In the genomic region with DNA sequence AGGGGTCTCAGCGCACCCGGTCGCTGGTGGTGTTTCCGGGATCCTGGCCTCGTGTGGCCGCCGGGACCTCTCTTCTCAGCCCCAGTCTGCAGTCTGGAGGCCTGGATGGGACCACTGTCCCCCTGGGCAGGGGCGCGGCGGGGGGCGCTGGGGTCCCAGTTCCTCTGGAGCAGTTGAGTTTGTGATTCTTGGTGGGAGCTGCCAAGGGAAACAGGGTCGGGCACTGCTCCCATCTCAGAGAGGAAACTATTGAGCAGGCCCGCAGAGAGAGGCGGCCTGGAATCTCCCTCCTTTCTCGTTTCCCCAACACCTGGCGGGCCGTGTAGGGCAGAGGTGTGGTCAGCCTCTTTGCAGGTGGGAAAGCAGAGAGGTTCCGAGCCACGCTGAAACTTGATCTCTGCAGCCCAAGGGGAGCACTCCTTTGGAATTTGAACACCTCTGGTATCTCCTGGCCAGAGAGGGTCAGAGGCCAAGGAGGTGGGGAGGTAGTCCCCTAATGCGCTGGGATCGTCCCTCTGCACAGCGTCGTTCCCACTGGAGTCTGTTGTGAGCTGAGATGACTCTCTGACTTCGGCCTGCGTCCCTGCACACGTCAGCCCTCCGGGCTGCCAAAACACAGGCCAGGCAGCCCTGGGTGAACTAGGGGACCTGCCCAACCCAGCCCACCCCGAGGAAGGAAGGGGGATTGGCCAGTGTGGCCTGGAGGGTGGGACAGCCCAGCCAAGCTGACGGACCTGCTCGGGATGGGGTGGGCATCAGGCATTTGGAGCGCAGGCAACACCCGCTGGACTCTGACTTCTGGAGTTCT, we compare ENCODE assay signal across 9 cellular contexts. TPM values are rescaled to one million over a fixed set of nuclear protein-coding genes. Genes with fewer than 3 reads are reported as not detected.
DNase-seq lines count a peak whose midpoint lies in the region; ATAC-seq, FAIRE-seq and TF ChIP-seq lines count a peak whose summit lies in the region.
"Had no signal": no experiment of that assay in that cellular context is flagged by ENCODE, and none has a peak within 500 bp of the region (broad histone marks: within the 10 kb centered on the region; RNA-seq: fewer than 3 reads in every experiment).

No MANE protein-coding gene starts in this region.

- H3K9ac ChIP-seq in OCI-LY1 (ENCODE audit: low read length): peak overlapping the region; percentile 68; the same call in 1 of the 2 replicates
- H3K9ac ChIP-seq in colonic mucosa (ENCODE audit: low read depth in 2 of 2, low read length in 2 of 2): peak overlapping the region; percentile 69 to 90

- H3K27me3 ChIP-seq in OCI-LY1 (ENCODE audit: insufficient read depth, low read length): 0 out of 2 replicates have a peak, but pooled peaks cover 6% of the 10 kb centered on the region
- no peaks in the 10 kb centered on the region for H3K27me3 ChIP-seq in colonic mucosa
- no peaks in the 10 kb centered on the region for H3K27me3 ChIP-seq in testis

- no peak for TF ChIP-seq EP300 in A549 (IDR thresholded peaks at IDR 0.05)

- H2AFZ ChIP-seq in OCI-LY1 (ENCODE audit: low read length): no peak overlapping the region

- no peak for TF ChIP-seq POLR2A in A549 (IDR thresholded peaks at IDR 0.05; ENCODE audit: low read length)
- TF ChIP-seq POLR2A in lower leg skin (IDR thresholded peaks at IDR 0.05): no peak
- no peak for TF ChIP-seq POLR2A in testis (IDR thresholded peaks at IDR 0.05)

- peak overlapping the region; percentile 99 for H3K4me2 ChIP-seq in A549
- H3K4me2 ChIP-seq in OCI-LY1 (ENCODE audit: low read length): peak overlapping the region; percentile 86

- no peak for DNase-seq in A549 (ENCODE audit: low read depth in 1 of 2, low spot score in 1 of 2)
- peak; percentile 45 for DNase-seq in colonic mucosa
- peak in 1 of 2 donors; percentile 89 for DNase-seq in lower leg skin (ENCODE audit: low spot score in 2 of 2)
- peak; percentile 53 for DNase-seq in testis
- DNase-seq in GM20000 (ENCODE audit: low spot score): no peak
- DNase-seq in stimulated activated naive CD4-positive, alpha-beta T cell treated with Interleukin-2 at 50 U/mL for 16 hours (lab: John Stamatoyannopoulos, UW): no peak

- no peaks in the 10 kb centered on the region for H3K36me3 ChIP-seq in OCI-LY1 (ENCODE audit: insufficient read depth, low read length)
- H3K36me3 ChIP-seq in colonic mucosa: no peaks in the 10 kb centered on the region
- no peaks in the 10 kb centered on the region for H3K36me3 ChIP-seq in testis (ENCODE audit: low read depth, missing control alignments)

- no peaks in the 10 kb centered on the region for H3K9me2 ChIP-seq in OCI-LY1 (ENCODE audit: low read depth, low read length)

- ATAC-seq in A549 (no peak), GM19455 (IDR thresholded peaks at IDR 0.05; ENCODE audit: unreplicated experiment) (peak; percentile 7)

- H3F3A ChIP-seq in OCI-LY1 (ENCODE audit: insufficient read depth, low read length): peaks cover 5% of the 10 kb centered on the region; the same call in 1 of the 2 replicates

- H4K20me1 ChIP-seq in OCI-LY1 (ENCODE audit: insufficient read depth, low read length): no peaks in the 10 kb centered on the region

- H3K79me2 ChIP-seq in OCI-LY1 (ENCODE audit: insufficient read depth, low read length): no peaks in the 10 kb centered on the region

- WGBS in A549 (ENCODE audit: missing lambda C conversion rate): 60% methylated on average over 31 of the region's 32 CpGs
- 3 to 4% methylated on average over 23 to 26 of the region's 32 CpGs for WGBS in lower leg skin, 2 donors
- 11% methylated on average over 32 of the region's 32 CpGs; no CpG with 5 or more reads in 1 of the 2 donors for WGBS in testis, 2 donors

- H3K27ac ChIP-seq in A549 (peak overlapping the region; percentile 74 to 86), OCI-LY1 (ENCODE audit: low read depth, low read length, poor library complexity, severe bottlenecking) (no peak overlapping the region), colonic mucosa (peak overlapping the region; percentile 75), testis (peak overlapping the region; percentile 27 to 85)

- CTCF ChIA-PET in A549 (lab: Yijun Ruan, JAX): interaction anchor here (0.7 to 8.5 kb wide), 11 partner anchors 10 to 202 kb away, joined by 3 to 122 read pairs (median 4); a partner anchor contains a TSS

- POLR2A ChIA-PET in A549 (lab: Yijun Ruan, JAX): interaction anchor here (0.9 to 5.3 kb wide), 4 partner anchors 16 to 60 kb away, joined by 3 to 51 read pairs (median 8); a partner anchor contains a TSS

- TF ChIP-seq RAD21 in A549 (conservative IDR thresholded peaks at IDR 0.05 in 1 of 2, IDR thresholded peaks at IDR 0.05 in 1 of 2): no peak

- no peak for FAIRE-seq in A549 (lab: Jason Lieb, UNC)
- FAIRE-seq: islet of Langerhans had no signal

- peaks cover 19% of the 10 kb centered on the region for H3K4me1 ChIP-seq in A549
- H3K4me1 ChIP-seq in OCI-LY1 (ENCODE audit: insufficient read depth, low read length, severe bottlenecking): peaks cover 37% of the 10 kb centered on the region
- peaks cover 3% of the 10 kb centered on the region for H3K4me1 ChIP-seq in colonic mucosa
- H3K4me1 ChIP-seq in testis: peaks cover 66% of the 10 kb centered on the region

- peak overlapping the region; percentile 82 for H3K4me3 ChIP-seq in A549
- peak overlapping the region; percentile 72 for H3K4me3 ChIP-seq in OCI-LY1 (ENCODE audit: low read depth, low read length, poor library complexity, severe bottlenecking)
- peak overlapping the region; percentile 95 for H3K4me3 ChIP-seq in colonic mucosa
- peak overlapping the region; percentile 91 for H3K4me3 ChIP-seq in lower leg skin (ENCODE audit: low read depth, poor library complexity, severe bottlenecking)
- H3K4me3 ChIP-seq in testis: peak overlapping the region; percentile 90 to 95

- H3K9me3 ChIP-seq in A549 (no peaks in the 10 kb centered on the region), OCI-LY1 (ENCODE audit: low read length) (no peaks in the 10 kb centered on the region), colonic mucosa (no peaks in the 10 kb centered on the region), testis (no peaks in the 10 kb centered on the region)

- no peak for TF ChIP-seq CTCF in A549 (IDR thresholded peaks at IDR 0.05)
- no peak for TF ChIP-seq CTCF in OCI-LY1 (IDR thresholded peaks at IDR 0.05; ENCODE audit: low read length)
- TF ChIP-seq CTCF in colonic mucosa (IDR thresholded peaks at IDR 0.05): no peak
- TF ChIP-seq CTCF in lower leg skin (IDR thresholded peaks at IDR 0.05): no peak
- TF ChIP-seq CTCF in testis (IDR thresholded peaks at IDR 0.05): no peak
- no peak for TF ChIP-seq CTCF in GM20000 (IDR thresholded peaks at IDR 0.05; ENCODE audit: extremely low read depth, missing control alignments)

- intact Hi-C loops in colonic mucosa (cut with DNase I) (no loop called here), lower leg skin (cut with DNase I; ENCODE audit: low total_unique reads) (no loop called here), testis (cut with DNase I; ENCODE audit: low total_unique reads) (no loop called here)

TF ChIP-seq in A549, 52 proteins besides CTCF, POLR2A, EP300 and RAD21 (continues in another document):
- TF ChIP-seq CBX8 (IDR thresholded peaks at IDR 0.05) (no peak), CBX2 (IDR thresholded peaks at IDR 0.05; ENCODE audit: borderline replicate concordance, low read depth) (no peak), ZC3H11A (IDR thresholded peaks at IDR 0.05) (no peak), SMC3 (IDR thresholded peaks at IDR 0.05) (no peak), SREBF2 (IDR thresholded peaks at IDR 0.05) (no peak), FOXS1 (CRISPR knock-in tag; IDR thresholded peaks at IDR 0.05) (no peak)
- TF ChIP-seq, protein P1, sequence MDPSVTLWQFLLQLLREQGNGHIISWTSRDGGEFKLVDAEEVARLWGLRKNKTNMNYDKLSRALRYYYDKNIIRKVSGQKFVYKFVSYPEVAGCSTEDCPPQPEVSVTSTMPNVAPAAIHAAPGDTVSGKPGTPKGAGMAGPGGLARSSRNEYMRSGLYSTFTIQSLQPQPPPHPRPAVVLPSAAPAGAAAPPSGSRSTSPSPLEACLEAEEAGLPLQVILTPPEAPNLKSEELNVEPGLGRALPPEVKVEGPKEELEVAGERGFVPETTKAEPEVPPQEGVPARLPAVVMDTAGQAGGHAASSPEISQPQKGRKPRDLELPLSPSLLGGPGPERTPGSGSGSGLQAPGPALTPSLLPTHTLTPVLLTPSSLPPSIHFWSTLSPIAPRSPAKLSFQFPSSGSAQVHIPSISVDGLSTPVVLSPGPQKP (IDR thresholded peaks at IDR 0.05; ENCODE audit: low read depth, low read length): no peak
- TF ChIP-seq, protein P2, sequence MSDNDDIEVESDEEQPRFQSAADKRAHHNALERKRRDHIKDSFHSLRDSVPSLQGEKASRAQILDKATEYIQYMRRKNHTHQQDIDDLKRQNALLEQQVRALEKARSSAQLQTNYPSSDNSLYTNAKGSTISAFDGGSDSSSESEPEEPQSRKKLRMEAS (IDR thresholded peaks at IDR 0.05): no peak

RNA-seq across cellular contexts. Expression of a gene that starts 0.8 kb away (rescaled TPM):
- polyA plus RNA-seq in A549 (2011; rRNA removed) (2.1 and 2.3 TPM in 2 replicates), A549 (2017; fragmentation: RNase III; extraction: RNeasy Plus Mini Kit Qiagen cat#74134 plus additional on column Dnase treatment) (4.1 to 4.4 TPM (median 4.2 TPM) in 3 replicates), testis (ENCODE audit: insufficient read depth, low read depth, low replicate concordance) (6.3 TPM)
- 7.1 and 8.7 TPM in 2 replicates for polyA plus RNA-seq in A549 (2012; cell fraction: cytosol; rRNA removed)
- 9.8 and 13.2 TPM in 2 replicates for polyA plus RNA-seq in A549 (2012; cell fraction: nucleus; rRNA removed)
- polyA minus RNA-seq in A549 (2011; rRNA and poly(A)+ RNA removed): 3.3 and 3.4 TPM in 2 replicates
- total RNA-seq in colonic mucosa (1 to 10 TPM; 2.8 to 3.4 TPM), lower leg skin (10 to 100 TPM; 13.1 to 18.1 (median 17.2) TPM), testis (10 to 100 TPM; 13.5 to 26.2 TPM)

RNA-seq across cellular contexts. Expression of a gene that starts 49.0 kb away (rescaled TPM):
- 33.6 and 34.3 TPM in 2 replicates for polyA plus RNA-seq in A549 (2011; rRNA removed)
- 30.8 and 40.5 TPM in 2 replicates for polyA plus RNA-seq in A549 (2012; cell fraction: cytosol; rRNA removed)
- 35.7 and 36.4 TPM in 2 replicates for polyA plus RNA-seq in A549 (2012; cell fraction: nucleus; rRNA removed)
- 35.2 to 36.1 TPM (median 35.2 TPM) in 3 replicates for polyA plus RNA-seq in A549 (2017; fragmentation: RNase III; extraction: RNeasy Plus Mini Kit Qiagen cat#74134 plus additional on column Dnase treatment)
- 11.6 and 15.1 TPM in 2 replicates for polyA minus RNA-seq in A549 (2011; rRNA and poly(A)+ RNA removed)
- 10 to 100 TPM; 15.2 to 15.3 TPM for total RNA-seq in colonic mucosa
- 10 to 100 TPM; 20.6 to 32.3 (median 26.0) TPM for total RNA-seq in lower leg skin
- 10 to 100 TPM; 28.8 to 40.5 TPM for total RNA-seq in testis
- polyA plus RNA-seq in testis (ENCODE audit: insufficient read depth, low read depth, low replicate concordance): 20.8 TPM

RNA-seq across cellular contexts. Expression of a gene that starts 59.9 kb away (rescaled TPM):
- polyA plus RNA-seq in A549 (2011; rRNA removed) (194 and 208 TPM in 2 replicates), A549 (2017; fragmentation: RNase III; extraction: RNeasy Plus Mini Kit Qiagen cat#74134 plus additional on column Dnase treatment) (202 to 226 TPM (median 206 TPM) in 3 replicates), testis (ENCODE audit: insufficient read depth, low read depth, low replicate concordance) (127 TPM)
- 137 and 159 TPM in 2 replicates for polyA plus RNA-seq in A549 (2012; cell fraction: cytosol; rRNA removed)
- 90.9 and 93.5 TPM in 2 replicates for polyA plus RNA-seq in A549 (2012; cell fraction: nucleus; rRNA removed)
- polyA minus RNA-seq in A549 (2011; rRNA and poly(A)+ RNA removed): 114 and 131 TPM in 2 replicates
- total RNA-seq in colonic mucosa (10 to 100 TPM; 52.4 to 87.5 TPM), lower leg skin (10 to 100 TPM; 33.6 to 53.4 (median 46.4) TPM), testis (10 to 100 TPM; 79.8 to 82.4 TPM)

Comparison
In these comparisons a context has a peak if more than half of its experiments do, and no peak if none do; other contexts are left out.
1. DNase-seq: peak in colonic mucosa (single experiment) and testis (single experiment); none in A549 (0 of 2), GM20000 (single experiment) and stimulated activated naive CD4-positive, alpha-beta T cell treated with Interleukin-2 at 50 U/mL for 16 hours (single experiment).
2. Peak in every context shown above with its lines, with median percentiles within 50 percentile points of each other: H3K4me3 ChIP-seq.